In the genomic region with DNA sequence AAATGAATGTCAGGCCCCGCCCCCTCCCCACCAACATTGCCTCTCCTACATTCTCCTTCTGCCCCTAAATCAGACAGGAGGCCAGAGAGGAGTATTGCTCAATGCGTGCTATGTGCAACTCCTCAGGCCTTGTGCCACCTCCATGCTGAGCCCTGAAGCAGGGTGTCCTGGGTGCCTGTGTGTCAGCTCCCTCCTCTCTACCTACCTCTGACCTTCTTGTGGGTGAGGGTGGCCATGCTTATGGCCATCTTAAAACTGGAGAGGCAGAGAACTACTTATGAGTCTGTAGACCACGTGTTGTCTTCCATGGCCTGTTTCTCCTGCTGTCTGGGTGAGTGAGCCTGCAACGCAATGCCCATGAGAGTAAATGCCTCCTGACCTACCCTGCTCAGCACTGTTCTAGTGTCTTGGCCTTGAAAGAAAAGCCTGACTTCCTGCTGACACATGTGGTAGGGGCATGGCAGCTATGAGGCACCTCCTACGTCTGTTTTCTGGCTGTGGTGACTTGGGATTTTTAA, we compare ENCODE assay signal across 8 cellular contexts. TPM values are rescaled to one million over a fixed set of nuclear protein-coding genes. Genes with fewer than 3 reads are reported as not detected.
DNase-seq lines count a peak whose midpoint lies in the region; ATAC-seq and TF ChIP-seq lines count a peak whose summit lies in the region.

No MANE protein-coding gene starts in this region.

- H3K27me3 ChIP-seq in ascending aorta, result no peaks in the 10 kb centered on the region
- H3K27me3 ChIP-seq in vagina, result no peaks in the 10 kb centered on the region

- H3K9me3 ChIP-seq in ascending aorta (no peaks in the 10 kb centered on the region), vagina (no peaks in the 10 kb centered on the region)

- TF ChIP-seq CTCF in natural killer cell (IDR thresholded peaks at IDR 0.05), result no peak
- no peak for TF ChIP-seq CTCF in ascending aorta (IDR thresholded peaks at IDR 0.05)
- no peak for TF ChIP-seq CTCF in vagina (IDR thresholded peaks at IDR 0.05)

- H3K36me3 Mint-ChIP-seq in natural killer cell treated with Interleukin-12 subunit alpha and Interleukin-12 subunit beta and Interleukin-15 and Interleukin-18, amount 100 ng/mL, for 72 hours, result peaks cover 8% of the 10 kb centered on the region
- H3K36me3 Mint-ChIP-seq in natural killer cell, result peaks cover 19% of the 10 kb centered on the region

- no peak for DNase-seq in natural killer cell treated with Interleukin-12 subunit alpha and Interleukin-12 subunit beta and Interleukin-15 and Interleukin-18, amount 100 ng/mL, for 72 hours (ENCODE audit: low spot score)
- DNase-seq in natural killer cell (no peak), ascending aorta (ENCODE audit: low spot score in 2 of 2) (peak; percentile 66 to 91), iris pigment epithelial cell (ENCODE audit: low read depth) (peak; percentile 80), vagina (ENCODE audit: extremely low spot score in 2 of 2) (no peak), NOMO-1 treated with dmso at 0.1 percent for 144 hours (lab: John Stamatoyannopoulos, UW; ENCODE audit: unreplicated experiment) (no peak)

- no peak for TF ChIP-seq POLR2A in vagina (IDR thresholded peaks at IDR 0.05)

- H3K4me3 ChIP-seq in ascending aorta (peak overlapping the region in 1 of 2 donors; percentile 42), vagina (no peak overlapping the region)

- ATAC-seq in natural killer cell treated with Interleukin-12 subunit alpha and Interleukin-12 subunit beta and Interleukin-15 and Interleukin-18, amount 100 ng/mL, for 72 hours, result peak in 1 of 2 donors; percentile 48
- ATAC-seq in natural killer cell, result no peak
- no peak for ATAC-seq in GM18861 (IDR thresholded peaks at IDR 0.05; ENCODE audit: unreplicated experiment)
- ATAC-seq in HG02884 (IDR thresholded peaks at IDR 0.05; ENCODE audit: unreplicated experiment), result no peak

- peaks cover 5 to 8% of the 10 kb centered on the region in 2 donors for H3K4me1 Mint-ChIP-seq in natural killer cell treated with Interleukin-12 subunit alpha and Interleukin-12 subunit beta and Interleukin-15 and Interleukin-18, amount 100 ng/mL, for 72 hours (ENCODE audit: low read depth in 2 of 2)
- peaks cover 0 to 5% of the 10 kb centered on the region in 2 donors for H3K4me1 Mint-ChIP-seq in natural killer cell

- H3K27me3 Mint-ChIP-seq in natural killer cell treated with Interleukin-12 subunit alpha and Interleukin-12 subunit beta and Interleukin-15 and Interleukin-18, amount 100 ng/mL, for 72 hours, result no peaks in the 10 kb centered on the region
- H3K27me3 Mint-ChIP-seq in natural killer cell (ENCODE audit: low read depth in 2 of 2), result no peaks in the 10 kb centered on the region

- H3K4me3 Mint-ChIP-seq in natural killer cell treated with Interleukin-12 subunit alpha and Interleukin-12 subunit beta and Interleukin-15 and Interleukin-18, amount 100 ng/mL, for 72 hours, result no peak overlapping the region
- H3K4me3 Mint-ChIP-seq in natural killer cell, result no peak overlapping the region

- intact Hi-C loops in natural killer cell (cut with micrococcal nuclease), result no loop called here
- intact Hi-C loops in ascending aorta (cut with DNase I), result loop anchor here (1.0 to 5.0 kb wide), 3 partner anchors 10 to 138 kb away; a partner anchor contains a TSS
- intact Hi-C loops in vagina (cut with DNase I), result no loop called here

- peaks cover 44 to 57% of the 10 kb centered on the region in 2 donors for H3K36me3 ChIP-seq in ascending aorta
- H3K36me3 ChIP-seq in vagina, result peaks cover 0 to 23% of the 10 kb centered on the region in 2 donors

- H3K9me3 Mint-ChIP-seq in natural killer cell treated with Interleukin-12 subunit alpha and Interleukin-12 subunit beta and Interleukin-15 and Interleukin-18, amount 100 ng/mL, for 72 hours, result no peaks in the 10 kb centered on the region
- no peaks in the 10 kb centered on the region for H3K9me3 Mint-ChIP-seq in natural killer cell

- H3K4me1 ChIP-seq in ascending aorta (peaks cover 11 to 43% of the 10 kb centered on the region in 2 donors), vagina (peaks cover 5% of the 10 kb centered on the region)

- H3K27ac ChIP-seq in ascending aorta (peak overlapping the region; percentile 98 to 99), vagina (peak overlapping the region; percentile 63)

- peak overlapping the region; percentile 39 to 51 for H3K27ac Mint-ChIP-seq in natural killer cell treated with Interleukin-12 subunit alpha and Interleukin-12 subunit beta and Interleukin-15 and Interleukin-18, amount 100 ng/mL, for 72 hours
- H3K27ac Mint-ChIP-seq in natural killer cell, result no peak overlapping the region

RNA-seq across cellular contexts. Expression of a gene that starts 10.5 kb away (rescaled TPM):
- total RNA-seq in natural killer cell treated with Interleukin-12 subunit alpha and Interleukin-12 subunit beta and Interleukin-15 and Interleukin-18, amount 100 ng/mL, for 72 hours, result 1 to 10 TPM in 1 of 2 donors, under 1 TPM in 1; 0.74 to 1.7 TPM
- total RNA-seq in natural killer cell, result 1 to 10 TPM in 1 of 3 donors, under 1 TPM in 2; 0.11 to 2.0 (median 0.19) TPM
- 2,975 TPM for total RNA-seq in ascending aorta
- 295 TPM for total RNA-seq in vagina

RNA-seq across cellular contexts. Expression of a gene that starts 27.9 kb away (rescaled TPM):
- total RNA-seq in natural killer cell treated with Interleukin-12 subunit alpha and Interleukin-12 subunit beta and Interleukin-15 and Interleukin-18, amount 100 ng/mL, for 72 hours, result 10 to 100 TPM; 16.6 to 32.5 TPM
- 10 to 100 TPM; 18.0 to 21.8 (median 18.1) TPM for total RNA-seq in natural killer cell
- total RNA-seq in ascending aorta, result 16.8 TPM
- total RNA-seq in vagina, result 19.6 TPM

RNA-seq across cellular contexts. Expression of a gene that starts 34.3 kb away (rescaled TPM):
- total RNA-seq in natural killer cell treated with Interleukin-12 subunit alpha and Interleukin-12 subunit beta and Interleukin-15 and Interleukin-18, amount 100 ng/mL, for 72 hours, result not detected
- total RNA-seq in natural killer cell, result not detected
- total RNA-seq in ascending aorta, result 95.8 TPM
- 32.2 TPM for total RNA-seq in vagina

RNA-seq across cellular contexts. Expression of a gene that starts 40.1 kb away (rescaled TPM):
- total RNA-seq in natural killer cell treated with Interleukin-12 subunit alpha and Interleukin-12 subunit beta and Interleukin-15 and Interleukin-18, amount 100 ng/mL, for 72 hours, result not detected
- total RNA-seq in natural killer cell, result not detected
- not detected for total RNA-seq in ascending aorta
- total RNA-seq in vagina, result not detected

Comparison
In these comparisons a context has a peak if more than half of its experiments do, and no peak if none do; other contexts are left out.
1. H3K27ac Mint-ChIP-seq: peak in natural killer cell treated with Interleukin-12 subunit alpha and Interleukin-12 subunit beta and Interleukin-15 and Interleukin-18, amount 100 ng/mL, for 72 hours (2 of 2); none in natural killer cell (0 of 2).
2. DNase-seq: peak in ascending aorta (2 of 2) and iris pigment epithelial cell (single experiment); none in natural killer cell treated with Interleukin-12 subunit alpha and Interleukin-12 subunit beta and Interleukin-15 and Interleukin-18, amount 100 ng/mL, for 72 hours (single experiment), natural killer cell (single experiment), vagina (0 of 2) and NOMO-1 treated with dmso at 0.1 percent for 144 hours (single experiment).
3. RNA of a gene that starts 10.5 kb away (total RNA-seq): 2,975 TPM in ascending aorta (single experiment) and 295 TPM in vagina (single experiment); 0.74 to 1.7 TPM in natural killer cell treated with Interleukin-12 subunit alpha and Interleukin-12 subunit beta and Interleukin-15 and Interleukin-18, amount 100 ng/mL, for 72 hours and 0.11 to 2.0 TPM in natural killer cell; every median in the first group is over 10 times any median in the second.
4. RNA of a gene that starts 34.3 kb away (total RNA-seq): 95.8 TPM in ascending aorta (single experiment) and 32.2 TPM in vagina (single experiment); not detected in natural killer cell treated with Interleukin-12 subunit alpha and Interleukin-12 subunit beta and Interleukin-15 and Interleukin-18, amount 100 ng/mL, for 72 hours and not detected in natural killer cell; every median in the first group is over 10 times any median in the second.